Comparison of ENCODE assay signal across 9 cellular contexts in the genomic region with DNA sequence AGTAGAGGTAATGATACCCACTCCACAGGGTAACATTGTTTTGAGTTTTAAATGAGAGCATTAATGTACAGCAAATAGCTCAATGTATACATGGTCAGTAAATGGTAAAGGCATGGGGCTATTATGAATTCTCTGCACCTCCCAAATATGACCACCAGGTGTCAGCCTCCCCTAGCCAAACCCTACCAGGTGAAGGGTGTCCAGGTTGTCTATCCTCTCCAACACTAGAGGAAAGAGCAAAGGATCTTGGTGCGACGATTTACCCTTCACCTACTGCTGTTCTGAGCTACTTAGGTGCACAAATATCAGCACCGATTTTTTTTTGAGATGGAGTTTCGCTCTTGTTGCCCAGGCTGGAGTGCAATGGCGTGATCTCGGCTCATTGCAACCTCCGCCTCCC. TPM values are rescaled to one million over a fixed set of nuclear protein-coding genes. Genes with fewer than 3 reads are reported as not detected.
A peak's percentile ranks its signal among the peaks of the same experiment; 100 is the strongest.
DNase-seq lines count a peak whose midpoint lies in the region; ATAC-seq and TF ChIP-seq lines count a peak whose summit lies in the region.
"Had no signal": no experiment of that assay in that cellular context is flagged by ENCODE, and none has a peak within 500 bp of the region (broad histone marks: within the 10 kb centered on the region; RNA-seq: fewer than 3 reads in every experiment).

No MANE protein-coding gene starts in this region.

- H3K27me3 ChIP-seq in BJ (ENCODE audit: control insufficient read depth, insufficient read depth, low read length) (no peaks in the 10 kb centered on the region; the same call in 1 of the 2 replicates), mesenchymal stem cell (ENCODE audit: control insufficient read depth in 1 of 2, insufficient read depth in 1 of 2, low read length in 2 of 2) (no peaks in the 10 kb centered on the region)

- no peak overlapping the region for H2BK12ac ChIP-seq in mesenchymal stem cell (ENCODE audit: low read length in 2 of 2)

- no peaks in the 10 kb centered on the region for H3K36me3 Mint-ChIP-seq in activated CD4-positive, alpha-beta T cell treated with anti-CD3 and anti-CD28 coated beads, Interleukin-2, amount 10 ng/mL, durations not matched to agents 7 days and 5 days (ENCODE audit: low read depth)

- H3K9me3 ChIP-seq in mesenchymal stem cell (ENCODE audit: control insufficient read depth, low read length): no peaks in the 10 kb centered on the region

- peak; percentile 65 for TF ChIP-seq CTCF in BJ (IDR thresholded peaks at IDR 0.05; ENCODE audit: insufficient read depth, low read depth, low read length)

- H2BK120ac ChIP-seq in mesenchymal stem cell (ENCODE audit: low read depth, low read length): no peak overlapping the region

- H2BK15ac ChIP-seq in mesenchymal stem cell (ENCODE audit: low read depth, poor library complexity, severe bottlenecking): no peak overlapping the region

- POLR2A ChIA-PET in BJ (lab: Charles Lee): no interaction called here
- POLR2A ChIA-PET in activated CD4-positive, alpha-beta T cell treated with anti-CD3 and anti-CD28 coated beads, Interleukin-2, amount 10 ng/mL, durations not matched to agents 7 days and 5 days (lab: Charles Lee): no interaction called here

- H3K9ac ChIP-seq in mesenchymal stem cell (ENCODE audit: low read length): no peak overlapping the region

- CTCF ChIA-PET in BJ (lab: Yijun Ruan, JAX): interaction anchor here (0.7 to 3.8 kb wide), 13 partner anchors 9 to 488 kb away, joined by 3 to 15 read pairs (median 5); no protein-coding TSS in a partner anchor
- CTCF ChIA-PET in activated CD4-positive, alpha-beta T cell treated with anti-CD3 and anti-CD28 coated beads, Interleukin-2, amount 10 ng/mL, durations not matched to agents 7 days and 5 days (lab: Charles Lee): interaction anchor here (0.9 to 1.4 kb wide), 7 partner anchors 10 to 144 kb away, joined by 3 to 6 read pairs (median 3); no protein-coding TSS in a partner anchor

- H3K18ac ChIP-seq in mesenchymal stem cell (ENCODE audit: low read depth in 1 of 2, low read length in 2 of 2): no peak overlapping the region

- no peak overlapping the region for H3K14ac ChIP-seq in mesenchymal stem cell (ENCODE audit: low read length in 2 of 2)

- H3K27ac ChIP-seq in mesenchymal stem cell (ENCODE audit: low read length, poor library complexity, severe bottlenecking): no peak overlapping the region

- H3K27me3 Mint-ChIP-seq in activated CD4-positive, alpha-beta T cell treated with anti-CD3 and anti-CD28 coated beads, Interleukin-2, amount 10 ng/mL, durations not matched to agents 7 days and 5 days: peaks cover 6% of the 10 kb centered on the region
- H3K27me3 Mint-ChIP-seq: IgD-negative memory B cell had no signal

- no peak overlapping the region for H4K91ac ChIP-seq in mesenchymal stem cell (ENCODE audit: low read length)

- no peak overlapping the region for H2AFZ ChIP-seq in mesenchymal stem cell (ENCODE audit: low read depth, low read length)

- H3K4ac ChIP-seq in mesenchymal stem cell (ENCODE audit: low read depth in 1 of 2, low read length in 2 of 2): no peak overlapping the region

- H2AK5ac ChIP-seq in mesenchymal stem cell (ENCODE audit: low read length, severe bottlenecking): no peak overlapping the region

- ATAC-seq in HG03354 (IDR thresholded peaks at IDR 0.05; ENCODE audit: poor library complexity, severe bottlenecking, unreplicated experiment): peak; percentile 78

- H3K4me3 Mint-ChIP-seq in activated CD4-positive, alpha-beta T cell treated with anti-CD3 and anti-CD28 coated beads, Interleukin-2, amount 10 ng/mL, durations not matched to agents 7 days and 5 days: no peak overlapping the region
- H3K4me3 Mint-ChIP-seq: IgD-negative memory B cell had no signal

- WGBS in mesenchymal stem cell: 52% methylated on average over 7 of the region's 7 CpGs

- H2BK5ac ChIP-seq in mesenchymal stem cell (ENCODE audit: low read depth, low read length, poor library complexity, severe bottlenecking): no peak overlapping the region

- DNase-seq in BJ (ENCODE audit: low read depth): no peak
- DNase-seq in GM19240 (ENCODE audit: insufficient read length, low spot score): peak; percentile 61
- peak; percentile 64 to 69 for DNase-seq in NCI-H446 (lab: John Stamatoyannopoulos, UW)
- DNase-seq in activated CD4-positive, alpha-beta T cell treated with anti-CD3 and anti-CD28 coated beads, Interleukin-2, amount 10 ng/mL, durations not matched to agents 7 days and 5 days: peak; percentile 67
- DNase-seq in ecto neural progenitor cell (ENCODE audit: low spot score): peak; percentile 48
- peak; percentile 48 for DNase-seq in mesenchymal stem cell
- DNase-seq in stimulated activated CD8-positive, alpha-beta memory T cell treated with anti-CD3 and anti-CD28 coated beads, Interleukin-7, amount 100 ng/mL, for 48 hours (ENCODE audit: extremely low read depth in 1 of 2, low read depth in 1 of 2): peak; percentile 17 to 18

- no peaks in the 10 kb centered on the region for H3K79me1 ChIP-seq in mesenchymal stem cell (replicated peaks; ENCODE audit: low read length, poor library complexity, severe bottlenecking)

- no peaks in the 10 kb centered on the region for H3K9me3 Mint-ChIP-seq in activated CD4-positive, alpha-beta T cell treated with anti-CD3 and anti-CD28 coated beads, Interleukin-2, amount 10 ng/mL, durations not matched to agents 7 days and 5 days
- H3K9me3 Mint-ChIP-seq: IgD-negative memory B cell had no signal

- H3K4me1 ChIP-seq in mesenchymal stem cell (ENCODE audit: control insufficient read depth, insufficient read depth, low read depth, low read length): peaks cover 3% of the 10 kb centered on the region

- H3K4me2 ChIP-seq in mesenchymal stem cell (ENCODE audit: low read length, poor library complexity, severe bottlenecking): no peak overlapping the region

- no peaks in the 10 kb centered on the region for H3K36me3 ChIP-seq in BJ (ENCODE audit: control insufficient read depth, insufficient read depth, low read length)
- no peaks in the 10 kb centered on the region for H3K36me3 ChIP-seq in mesenchymal stem cell (ENCODE audit: control insufficient read depth in 1 of 2, insufficient read depth in 2 of 2, low read depth in 1 of 2, low read length in 2 of 2)

- H3K23ac ChIP-seq in mesenchymal stem cell (ENCODE audit: low read length in 2 of 2): no peak overlapping the region

- H4K8ac ChIP-seq in mesenchymal stem cell (ENCODE audit: low read length): no peak overlapping the region

- H3K4me1 Mint-ChIP-seq in activated CD4-positive, alpha-beta T cell treated with anti-CD3 and anti-CD28 coated beads, Interleukin-2, amount 10 ng/mL, durations not matched to agents 7 days and 5 days: peaks cover 2% of the 10 kb centered on the region

- H3K4me3 ChIP-seq in BJ (ENCODE audit: low read depth, low read length) (no peak overlapping the region), mesenchymal stem cell (ENCODE audit: insufficient read depth in 1 of 2, low read depth in 1 of 2, low read length in 2 of 2) (no peak overlapping the region)

- H3K27ac Mint-ChIP-seq in activated CD4-positive, alpha-beta T cell treated with anti-CD3 and anti-CD28 coated beads, Interleukin-2, amount 10 ng/mL, durations not matched to agents 7 days and 5 days: no peak overlapping the region
- H3K27ac Mint-ChIP-seq: IgD-negative memory B cell had no signal

RNA-seq across cellular contexts. Expression of a gene that starts 26.5 kb away (rescaled TPM):
- 12.5 and 18.6 TPM in 2 replicates for polyA plus RNA-seq in BJ (2011; rRNA removed)
- 7.7 and 11.1 TPM in 2 replicates for polyA minus RNA-seq in BJ (2011; rRNA and poly(A)+ RNA removed)
- total RNA-seq in activated CD4-positive, alpha-beta T cell treated with anti-CD3 and anti-CD28 coated beads, Interleukin-2, amount 10 ng/mL, durations not matched to agents 7 days and 5 days: 10 to 100 TPM; 26.5 to 38.6 TPM
- 17.0 TPM for polyA plus RNA-seq in mesenchymal stem cell (2013, experiment 1 of 2)
- polyA plus RNA-seq in mesenchymal stem cell (2013, experiment 2 of 2): 20.9 TPM
